Comparison of ENCODE assay signal across 8 cellular contexts in genomic region chr11:117180020-117180419, GRCh38. TPM values are rescaled to one million over a fixed set of nuclear protein-coding genes. Genes with fewer than 3 reads are reported as not detected.
DNase-seq lines count a peak whose midpoint lies in the region; ATAC-seq, FAIRE-seq and TF ChIP-seq lines count a peak whose summit lies in the region.

No MANE protein-coding gene starts in this region.

- no peaks in the 10 kb centered on the region for H3K79me2 ChIP-seq in PC-9 (ENCODE audit: low read depth)

- H3K4me1 ChIP-seq in PC-9 (replicated peaks; ENCODE audit: insufficient read depth), result peaks cover 19% of the 10 kb centered on the region

- peak overlapping the region; percentile 99 for H3K4me2 ChIP-seq in PC-9

- DNase-seq in PC-9 (no peak), epidermal melanocyte (ENCODE audit: insufficient read length, low spot score) (peak; percentile 51), pons (ENCODE audit: low spot score) (peak; percentile 36), RCC 7860 (ENCODE audit: low spot score) (no peak), ecto neural progenitor cell (ENCODE audit: low spot score) (no peak), NCI-H446 treated with DMSO at 0.1 percent for 48 hours (lab: John Stamatoyannopoulos, UW) (no peak)

- H3K4me3 ChIP-seq in GM08714 (ENCODE audit: low read length), result peak overlapping the region; percentile 83
- peak overlapping the region; percentile 63; the same call in 1 of the 2 replicates for H3K4me3 ChIP-seq in PC-9

- no peaks in the 10 kb centered on the region for H3K9me2 ChIP-seq in PC-9 (ENCODE audit: insufficient read depth)

- no peaks in the 10 kb centered on the region for H4K20me1 ChIP-seq in PC-9 (ENCODE audit: insufficient read depth)

- H3K27me3 ChIP-seq in PC-9 (ENCODE audit: insufficient read depth, low read depth), result no peaks in the 10 kb centered on the region

- no peak for ATAC-seq in HG02678 (IDR thresholded peaks at IDR 0.05; ENCODE audit: unreplicated experiment)

- H2AFZ ChIP-seq in PC-9, result no peak overlapping the region

- no TSS peak for BruUV-seq in PC-9 (replicated peaks; lab: Mats Ljungman, UMichigan)

- FAIRE-seq in RCC 7860 (lab: Jason Lieb, UNC), result no peak

- POLR2A ChIA-PET in PC-9 (lab: Charles Lee; ENCODE audit: unreplicated experiment), result interaction anchor here (0.7 kb wide), 1 partner anchor 326 kb away, joined by 5 read pairs; no protein-coding TSS in a partner anchor

- peaks cover 10% of the 10 kb centered on the region; the same call in 1 of the 2 replicates for H3F3A ChIP-seq in PC-9 (ENCODE audit: insufficient read depth, low read depth)

- H3K9me3 ChIP-seq in PC-9 (ENCODE audit: insufficient read depth, low read depth), result no peaks in the 10 kb centered on the region

- intact Hi-C loops in PC-9 (cut with micrococcal nuclease; ENCODE audit: unreplicated experiment), result no loop called here

- H3K36me3 ChIP-seq in PC-9 (ENCODE audit: low read depth), result no peaks in the 10 kb centered on the region

- no peak for TF ChIP-seq CTCF in PC-9 (conservative IDR thresholded peaks at IDR 0.05)

- CTCF ChIA-PET in PC-9 (lab: Charles Lee), result interaction anchor here (1.0 kb wide), 1 partner anchor 25 kb away, joined by 3 read pairs; no protein-coding TSS in a partner anchor

- no peak overlapping the region for H3K27ac ChIP-seq in PC-9

RNA-seq across cellular contexts. Expression of gene SIDT2, which starts 1.5 kb away (rescaled TPM):
- total RNA-seq in PC-9 (2021), result 20.1 and 20.3 TPM in 2 replicates

RNA-seq across cellular contexts. Expression of gene TAGLN, which starts 19.1 kb away (rescaled TPM):
- 11.0 and 16.9 TPM in 2 replicates for total RNA-seq in PC-9 (2021)

RNA-seq across cellular contexts. Expression of gene PAFAH1B2, which starts 35.9 kb away (rescaled TPM):
- 83.7 and 91.3 TPM in 2 replicates for total RNA-seq in PC-9 (2021)

RNA-seq across cellular contexts. Expression of gene PCSK7, which starts 51.9 kb away (rescaled TPM):
- 41.6 and 50.4 TPM in 2 replicates for total RNA-seq in PC-9 (2021)

RNA-seq across cellular contexts. Expression of gene RNF214, which starts 52.5 kb away (rescaled TPM):
- 27.2 and 28.1 TPM in 2 replicates for total RNA-seq in PC-9 (2021)

Comparison
In these comparisons a context has a peak if more than half of its experiments do, and no peak if none do; other contexts are left out.
1. DNase-seq: peak in epidermal melanocyte (single experiment) and pons (single experiment); none in PC-9 (0 of 2), RCC 7860 (single experiment), ecto neural progenitor cell (single experiment) and NCI-H446 treated with DMSO at 0.1 percent for 48 hours (single experiment).